17 cellular contexts compared by ENCODE assay signal in the genomic region with DNA sequence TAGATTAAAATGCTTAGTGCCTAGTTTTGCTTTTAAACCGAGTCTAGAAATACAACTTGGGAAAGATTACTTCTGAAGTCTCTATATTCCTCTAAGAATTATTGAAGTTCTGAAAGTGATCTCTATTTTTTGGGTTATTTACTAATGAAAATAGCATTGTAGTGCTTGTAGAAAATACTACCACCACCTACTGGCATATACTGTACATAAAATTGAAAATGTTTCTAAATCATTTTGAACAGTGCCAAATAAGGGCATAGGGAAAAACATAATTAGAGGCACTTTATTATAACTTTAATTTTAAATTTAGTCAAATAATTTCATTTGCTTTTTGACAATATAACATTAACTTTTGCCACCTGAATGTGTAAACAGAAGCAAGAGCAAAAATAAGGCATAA.
DNase-seq lines count a peak whose midpoint lies in the region; ATAC-seq, FAIRE-seq and TF ChIP-seq lines count a peak whose summit lies in the region.
"Had no signal": no experiment of that assay in that cellular context is flagged by ENCODE, and none has a peak within 500 bp of the region (broad histone marks: within the 10 kb centered on the region; RNA-seq: fewer than 3 reads in every experiment).

No MANE protein-coding gene starts in this region.

- H3K9me3 Mint-ChIP-seq in osteocyte (ENCODE audit: unreplicated experiment) = no peaks in the 10 kb centered on the region
- H3K9me3 Mint-ChIP-seq: nephron progenitor cell had no signal

- BruUV-seq in PC-3 (replicated peaks; lab: Mats Ljungman, UMichigan) (no TSS peak), endothelial cell of umbilical vein (replicated peaks; lab: Mats Ljungman, UMichigan) (no TSS peak)

- no peak overlapping the region for H3K27ac Mint-ChIP-seq in osteocyte (ENCODE audit: unreplicated experiment)
- H3K27ac Mint-ChIP-seq: nephron progenitor cell had no signal

- H3K9me3 ChIP-seq in PC-3 (ENCODE audit: low read length) = no peaks in the 10 kb centered on the region
- no peaks in the 10 kb centered on the region for H3K9me3 ChIP-seq in endothelial cell of umbilical vein (replicated peaks; ENCODE audit: control insufficient read depth, insufficient read depth, low read length)
- H3K9me3 ChIP-seq: Caco-2, spleen had no signal

- dilution Hi-C loops in endothelial cell of umbilical vein (cut with MboI; ENCODE audit: extremely low pct_ligation_motif_present, low sequenced_read_pairs) = no loop called here

- H2AFZ ChIP-seq in PC-3 (ENCODE audit: low read length) (no peak overlapping the region), endothelial cell of umbilical vein (ENCODE audit: low read depth, low read length) (no peak overlapping the region)

- CTCF ChIA-PET in PC-3 (lab: Charles Lee) (no interaction called here), endothelial cell of umbilical vein (lab: Charles Lee) (interaction anchor here (1.1 to 4.2 kb wide), 4 partner anchors 10 to 1399 kb away, joined by 3 to 25 read pairs (median 3); no protein-coding TSS in a partner anchor)

- H3K4me3 Mint-ChIP-seq in osteocyte (ENCODE audit: unreplicated experiment) = no peak overlapping the region
- H3K4me3 Mint-ChIP-seq: nephron progenitor cell had no signal

- no peaks in the 10 kb centered on the region for H3K9me1 ChIP-seq in endothelial cell of umbilical vein (replicated peaks; ENCODE audit: control insufficient read depth, extremely low read depth, insufficient read depth, low read length)

- H3K27ac ChIP-seq in PC-3 (ENCODE audit: low read length) = no peak overlapping the region
- no peak overlapping the region for H3K27ac ChIP-seq in endothelial cell of umbilical vein (ENCODE audit: insufficient read depth, low read depth, low read length)

- DNase-seq in GM03348 (ENCODE audit: low spot score) (peak; percentile 9), PC-3 (peak; percentile 39), endothelial cell of umbilical vein (ENCODE audit: low read depth, low spot score) (peak; percentile 9), osteocyte (ENCODE audit: extremely low spot score, unreplicated experiment) (no peak), NCI-H748 treated with DMSO at 0.1 percent for 48 hours (lab: John Stamatoyannopoulos, UW) (no peak)
- no peak for DNase-seq in activated CD8-positive, alpha-beta memory T cell treated with anti-CD3 and anti-CD28 coated beads, Interleukin-2, amount 50 U/mL, for 4 hours
- DNase-seq: activated CD4-positive, alpha-beta T cell treated with anti-CD3 and anti-CD28 coated beads, Interleukin-2, amount 50 U/mL, for 4 hours; Caco-2; NCI-H1092 treated with DMSO at 0.1 percent for 48 hours; NCI-H446 treated with DMSO at 0.1 percent for 48 hours; nephron progenitor cell; RPMI8226; spleen had no signal

- no peak; the same call in 1 of the 2 replicates for ATAC-seq in PC-3
- no peak for ATAC-seq in HG03039 (IDR thresholded peaks at IDR 0.05; ENCODE audit: unreplicated experiment)
- ATAC-seq in GM19455 (IDR thresholded peaks at IDR 0.05; ENCODE audit: unreplicated experiment) = no peak
- ATAC-seq: left lobe of liver had no signal

- no peaks in the 10 kb centered on the region for H3K79me2 ChIP-seq in PC-3 (ENCODE audit: low read length)
- H3K79me2 ChIP-seq in endothelial cell of umbilical vein (ENCODE audit: control insufficient read depth, insufficient read depth, low read length) = no peaks in the 10 kb centered on the region

- no peak for TF ChIP-seq POLR2A in endothelial cell of umbilical vein (IDR thresholded peaks at IDR 0.05; ENCODE audit: low read depth, low read length)

- FAIRE-seq in endothelial cell of umbilical vein (lab: Jason Lieb, UNC) = no peak
- FAIRE-seq: HTR-8/SVneo had no signal

- H3K9me2 ChIP-seq in PC-3 (replicated peaks; ENCODE audit: low read length) = no peaks in the 10 kb centered on the region

- H3K9ac ChIP-seq in PC-3 (ENCODE audit: low read length) (no peak overlapping the region), endothelial cell of umbilical vein (replicated peaks; ENCODE audit: extremely low read depth, insufficient read depth, low read length) (no peak overlapping the region)

- intact Hi-C loops in PC-3 (cut with micrococcal nuclease) (loop anchor here (10.0 kb wide), 1 partner anchor 395 kb away; no protein-coding TSS in a partner anchor), endothelial cell of umbilical vein (cut with micrococcal nuclease) (no loop called here)

- H3K4me1 ChIP-seq in PC-3 (ENCODE audit: insufficient read depth, low read length) (0 out of 2 replicates have a peak, but pooled peaks cover 3% of the 10 kb centered on the region), endothelial cell of umbilical vein (ENCODE audit: control insufficient read depth, extremely low read depth, insufficient read depth, low read length) (no peaks in the 10 kb centered on the region)
- H3K4me1 ChIP-seq: Caco-2, spleen had no signal

- H3K36me3 ChIP-seq in PC-3 (ENCODE audit: low read depth, low read length) (no peaks in the 10 kb centered on the region), endothelial cell of umbilical vein (ENCODE audit: control insufficient read depth in 2 of 2, extremely low read depth in 1 of 2, insufficient read depth in 2 of 2, low read length in 2 of 2) (no peaks in the 10 kb centered on the region)
- H3K36me3 ChIP-seq: spleen had no signal

- POLR2A ChIA-PET in PC-3 (lab: Charles Lee; ENCODE audit: unreplicated experiment) = no interaction called here
- POLR2A ChIA-PET in endothelial cell of umbilical vein (lab: Charles Lee) = no interaction called here

- peaks cover 1% of the 10 kb centered on the region for H3K4me1 Mint-ChIP-seq in osteocyte (ENCODE audit: unreplicated experiment)
- H3K4me1 Mint-ChIP-seq: nephron progenitor cell had no signal

- no peak overlapping the region for H3K4me2 ChIP-seq in PC-3 (ENCODE audit: low read length)
- H3K4me2 ChIP-seq in endothelial cell of umbilical vein (ENCODE audit: insufficient read depth, low read length) = no peak overlapping the region

- no peaks in the 10 kb centered on the region for H3K36me3 Mint-ChIP-seq in osteocyte (ENCODE audit: unreplicated experiment)

- H3K4me3 ChIP-seq in PC-3 (ENCODE audit: low read length) = no peak overlapping the region
- no peak overlapping the region for H3K4me3 ChIP-seq in endothelial cell of umbilical vein (replicated peaks in 1 of 3; ENCODE audit: insufficient read depth in 1 of 3, low read depth in 1 of 3, low read length in 3 of 3)
- H3K4me3 ChIP-seq: spleen had no signal

- H3K27me3 Mint-ChIP-seq in osteocyte (ENCODE audit: unreplicated experiment) = no peaks in the 10 kb centered on the region

- H4K20me1 ChIP-seq in PC-3 (ENCODE audit: low read length) = no peaks in the 10 kb centered on the region
- H4K20me1 ChIP-seq in endothelial cell of umbilical vein (replicated peaks; ENCODE audit: control insufficient read depth, extremely low read depth, insufficient read depth, low read length) = no peaks in the 10 kb centered on the region

- no peaks in the 10 kb centered on the region for H3F3A ChIP-seq in PC-3 (ENCODE audit: low read length, unreplicated experiment)

- H3K27me3 ChIP-seq in PC-3 (ENCODE audit: low read length) (no peaks in the 10 kb centered on the region), endothelial cell of umbilical vein (ENCODE audit: control insufficient read depth in 2 of 2, insufficient read depth in 2 of 2, low read length in 2 of 2) (no peaks in the 10 kb centered on the region)
- H3K27me3 ChIP-seq: spleen had no signal

- TF ChIP-seq CTCF in PC-3 (conservative IDR thresholded peaks at IDR 0.05; ENCODE audit: low read depth, low read length) = peak; percentile 60
- no peak for TF ChIP-seq CTCF in endothelial cell of umbilical vein (IDR thresholded peaks at IDR 0.05; ENCODE audit: extremely low read depth in 1 of 2, insufficient read depth in 1 of 2, low read depth in 1 of 2, low read length in 2 of 2)
- TF ChIP-seq CTCF in osteocyte (IDR thresholded peaks at IDR 0.05) = peak; percentile 53

TF ChIP-seq in endothelial cell of umbilical vein, 7 proteins besides CTCF, POLR2A, EP300 and RAD21:
- TF ChIP-seq FOS (IDR thresholded peaks at IDR 0.05; ENCODE audit: borderline replicate concordance, insufficient read depth, low read length) = no peak
- TF ChIP-seq JUN (IDR thresholded peaks at IDR 0.05; ENCODE audit: borderline replicate concordance, insufficient read depth, insufficient read length, low read depth) = no peak
- TF ChIP-seq POLR2AphosphoS5 (IDR thresholded peaks at IDR 0.05; ENCODE audit: insufficient read depth, low read depth, low read length) = no peak
- no peak for TF ChIP-seq GATA2 (IDR thresholded peaks at IDR 0.05; ENCODE audit: insufficient read depth, insufficient read length, low read depth, low read length)
- no peak for TF ChIP-seq MYC (IDR thresholded peaks at IDR 0.05; ENCODE audit: low read depth, low read length)
- no peak for TF ChIP-seq EZH2 (IDR thresholded peaks at IDR 0.05; ENCODE audit: borderline replicate concordance, low read depth, low read length, severe bottlenecking)
- TF ChIP-seq, protein P1, sequence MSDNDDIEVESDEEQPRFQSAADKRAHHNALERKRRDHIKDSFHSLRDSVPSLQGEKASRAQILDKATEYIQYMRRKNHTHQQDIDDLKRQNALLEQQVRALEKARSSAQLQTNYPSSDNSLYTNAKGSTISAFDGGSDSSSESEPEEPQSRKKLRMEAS (IDR thresholded peaks at IDR 0.05; ENCODE audit: insufficient read depth, insufficient read length) = no peak

Comparison
In these comparisons a context has a peak if more than half of its experiments do, and no peak if none do; other contexts are left out.
1. DNase-seq: peak in GM03348 (single experiment), PC-3 (single experiment) and endothelial cell of umbilical vein (single experiment); none in osteocyte (single experiment), NCI-H748 treated with DMSO at 0.1 percent for 48 hours (single experiment) and activated CD8-positive, alpha-beta memory T cell treated with anti-CD3 and anti-CD28 coated beads, Interleukin-2, amount 50 U/mL, for 4 hours (single experiment).
2. CTCF ChIP-seq: peak in PC-3 (single experiment) and osteocyte (single experiment); none in endothelial cell of umbilical vein (0 of 2).